8 cellular contexts compared by ENCODE assay signal in genomic region chr21:17514124-17514481, GRCh38. TPM values are rescaled to one million over a fixed set of nuclear protein-coding genes. Genes with fewer than 3 reads are reported as not detected.
DNase-seq lines count a peak whose midpoint lies in the region; ATAC-seq, FAIRE-seq and TF ChIP-seq lines count a peak whose summit lies in the region.

No MANE protein-coding gene starts in this region.

- peak overlapping the region; percentile 94 for H3K4me3 ChIP-seq in A549

- no peak for ATAC-seq in A549

- H3K4me1 ChIP-seq in A549, result peaks cover 9% of the 10 kb centered on the region

- FAIRE-seq in A549 (lab: Jason Lieb, UNC) (no peak), HTR-8/SVneo (lab: Jason Lieb, UNC) (no peak)

- POLR2A ChIA-PET in A549 (lab: Yijun Ruan, JAX), result interaction anchor here (0.5 to 1.0 kb wide), 3 partner anchors 13 to 127 kb away, joined by 3 to 7 read pairs (median 3); no protein-coding TSS in a partner anchor

- TF ChIP-seq RAD21 in A549 (conservative IDR thresholded peaks at IDR 0.05 in 1 of 2, IDR thresholded peaks at IDR 0.05 in 1 of 2), result no peak

- TF ChIP-seq EP300 in A549 (IDR thresholded peaks at IDR 0.05), result no peak

- peak overlapping the region; percentile 89 for H3K4me2 ChIP-seq in A549

- no peak for DNase-seq in A549 (ENCODE audit: low read depth in 1 of 2, low spot score in 1 of 2)
- peak; percentile 45 for DNase-seq in HTR-8/SVneo (ENCODE audit: insufficient read length, low spot score)
- DNase-seq in astrocyte of the hippocampus (ENCODE audit: low read depth, low spot score), result peak; percentile 56
- peak; percentile 49 for DNase-seq in left kidney (ENCODE audit: low read depth, low spot score)
- DNase-seq in NCI-H2107 (lab: John Stamatoyannopoulos, UW), result no peak
- no peak for DNase-seq in CD1c-positive myeloid dendritic cell (ENCODE audit: extremely low spot score)
- no peak for DNase-seq in AG08395 (ENCODE audit: low spot score)
- DNase-seq in stimulated activated CD4-positive, alpha-beta T cell treated with anti-CD3 and anti-CD28 coated beads, Interleukin-2, amount 100 ng/mL, for 24 hours, result no peak

- H3K9me3 ChIP-seq in A549, result no peaks in the 10 kb centered on the region

- CTCF ChIA-PET in A549 (lab: Yijun Ruan, JAX), result interaction anchor here (0.5 to 1.7 kb wide), 3 partner anchors 15 to 128 kb away, joined by 3 to 8 read pairs (median 4); no protein-coding TSS in a partner anchor

- no peak for TF ChIP-seq POLR2A in A549 (IDR thresholded peaks at IDR 0.05; ENCODE audit: low read length)

- no peak for TF ChIP-seq CTCF in A549 (IDR thresholded peaks at IDR 0.05)

- peak overlapping the region; percentile 94 to 99; a peak in 3 of 6 replicates for H3K27ac ChIP-seq in A549

- WGBS in A549 (ENCODE audit: missing lambda C conversion rate), result 48% methylated on average over 5 of the region's 5 CpGs

TF ChIP-seq in A549, 52 proteins besides CTCF, POLR2A, EP300 and RAD21:
- TF ChIP-seq JUNB (IDR thresholded peaks at IDR 0.05) (no peak), ATOH8 (CRISPR knock-in tag; IDR thresholded peaks at IDR 0.05; ENCODE audit: low read depth) (no peak), CEBPB (IDR thresholded peaks at IDR 0.05) (no peak), JUN (IDR thresholded peaks at IDR 0.05) (no peak), NFE2L2 (conservative IDR thresholded peaks at IDR 0.05; ENCODE audit: low read length) (no peak), NR3C1 (IDR thresholded peaks at IDR 0.05) (no peak), ZSCAN20 (CRISPR knock-in tag; IDR thresholded peaks at IDR 0.05) (no peak), NPAS2 (CRISPR knock-in tag; IDR thresholded peaks at IDR 0.05; ENCODE audit: borderline replicate concordance) (no peak), GATA3 (IDR thresholded peaks at IDR 0.05; ENCODE audit: borderline replicate concordance) (no peak), ZNF302 (CRISPR knock-in tag; IDR thresholded peaks at IDR 0.05) (no peak), RNF2 (IDR thresholded peaks at IDR 0.05; ENCODE audit: borderline replicate concordance, low read depth) (no peak), BCL3 (IDR thresholded peaks at IDR 0.05) (no peak), KDM5A (IDR thresholded peaks at IDR 0.05) (no peak), FOXS1 (CRISPR knock-in tag; IDR thresholded peaks at IDR 0.05) (no peak), REST (IDR thresholded peaks at IDR 0.05) (no peak)

RNA-seq across cellular contexts. Expression of gene CXADR, which starts 1.3 kb away (rescaled TPM):
- 20.3 and 21.7 TPM in 2 replicates for polyA plus RNA-seq in A549 (2011; rRNA removed)
- polyA plus RNA-seq in A549 (2012; cell fraction: cytosol; rRNA removed), result 2.7 and 3.0 TPM in 2 replicates
- 1.4 and 1.6 TPM in 2 replicates for polyA plus RNA-seq in A549 (2012; cell fraction: nucleus; rRNA removed)
- 6.4 to 7.7 TPM (median 6.6 TPM) in 3 replicates for polyA plus RNA-seq in A549 (2017; fragmentation: RNase III; extraction: RNeasy Plus Mini Kit Qiagen cat#74134 plus additional on column Dnase treatment)
- polyA minus RNA-seq in A549 (2011; rRNA and poly(A)+ RNA removed), result 16.8 and 19.7 TPM in 2 replicates

Comparison
In these comparisons a context has a peak if more than half of its experiments do, and no peak if none do; other contexts are left out.
1. DNase-seq: peak in HTR-8/SVneo (single experiment), astrocyte of the hippocampus (single experiment) and left kidney (single experiment); none in A549 (0 of 2), NCI-H2107 (single experiment), CD1c-positive myeloid dendritic cell (single experiment), AG08395 (single experiment) and stimulated activated CD4-positive, alpha-beta T cell treated with anti-CD3 and anti-CD28 coated beads, Interleukin-2, amount 100 ng/mL, for 24 hours (0 of 2).